ENCODE assay signal across 8 cellular contexts in genomic region chr7:148914208-148914777, GRCh38. TPM values are rescaled to one million over a fixed set of nuclear protein-coding genes. Genes with fewer than 3 reads are reported as not detected.
DNase-seq lines count a peak whose midpoint lies in the region; ATAC-seq and TF ChIP-seq lines count a peak whose summit lies in the region.

No MANE protein-coding gene starts in this region.

- no peak overlapping the region for H2AFZ ChIP-seq in GM23338

- H3K79me2 ChIP-seq in GM23338 (replicated peaks; ENCODE audit: insufficient read depth), result no peaks in the 10 kb centered on the region

- POLR2A ChIA-PET in naive thymus-derived CD4-positive, alpha-beta T cell (lab: Charles Lee), result interaction anchor here (1.1 to 2.5 kb wide), 4 partner anchors 10 to 27 kb away, joined by 3 to 17 read pairs (median 4); no protein-coding TSS in a partner anchor

- peaks cover 11% of the 10 kb centered on the region for H3K4me1 Mint-ChIP-seq in Calu3 (ENCODE audit: low read depth, unreplicated experiment)
- H3K4me1 Mint-ChIP-seq in activated T-helper 17 cell treated with anti-CD3 and anti-CD28 coated beads, Interleukin-2, amount 50 U/mL, for 72 hours, result peaks cover 30% of the 10 kb centered on the region
- H3K4me1 Mint-ChIP-seq in naive thymus-derived CD4-positive, alpha-beta T cell, result peaks cover 44 to 73% (median 63%) of the 10 kb centered on the region in 7 donors
- peaks cover 16% of the 10 kb centered on the region for H3K4me1 Mint-ChIP-seq in GM23338

- H3K4me3 ChIP-seq in naive thymus-derived CD4-positive, alpha-beta T cell (ENCODE audit: low read length), result no peak overlapping the region
- no peak overlapping the region for H3K4me3 ChIP-seq in GM23338

- no TSS peak for BruUV-seq in Calu3 (replicated peaks; lab: Mats Ljungman, UMichigan)

- no peak overlapping the region for H3K4me2 ChIP-seq in GM23338

- ATAC-seq in GM21717 (IDR thresholded peaks at IDR 0.05; ENCODE audit: unreplicated experiment) (peak; percentile 54), GM23338 (no peak)
- peak; percentile 77 for ATAC-seq in activated T-helper 17 cell treated with anti-CD3 and anti-CD28 coated beads, Interleukin-2, amount 50 U/mL, for 72 hours (replicated peaks)
- ATAC-seq in naive thymus-derived CD4-positive, alpha-beta T cell, result no peak

- H3K9me3 Mint-ChIP-seq in Calu3 (ENCODE audit: low read depth, unreplicated experiment), result no peaks in the 10 kb centered on the region
- no peaks in the 10 kb centered on the region for H3K9me3 Mint-ChIP-seq in activated T-helper 17 cell treated with anti-CD3 and anti-CD28 coated beads, Interleukin-2, amount 50 U/mL, for 72 hours
- no peaks in the 10 kb centered on the region for H3K9me3 Mint-ChIP-seq in naive thymus-derived CD4-positive, alpha-beta T cell
- no peaks in the 10 kb centered on the region for H3K9me3 Mint-ChIP-seq in GM23338

- H3K9me3 ChIP-seq in naive thymus-derived CD4-positive, alpha-beta T cell (ENCODE audit: control insufficient read depth in 2 of 3, low read length in 3 of 3), result no peaks in the 10 kb centered on the region

- peaks cover 39 to 45% of the 10 kb centered on the region in 2 donors for H3K4me1 ChIP-seq in naive thymus-derived CD4-positive, alpha-beta T cell (ENCODE audit: control insufficient read depth in 2 of 2, insufficient read depth in 2 of 2, low read length in 2 of 2)
- H3K4me1 ChIP-seq in GM23338 (ENCODE audit: insufficient read depth), result peaks cover 1% of the 10 kb centered on the region; the same call in 1 of the 2 replicates

- peak overlapping the region; percentile 55 for H3K4me3 Mint-ChIP-seq in Calu3 (ENCODE audit: low read depth, unreplicated experiment)
- H3K4me3 Mint-ChIP-seq in activated T-helper 17 cell treated with anti-CD3 and anti-CD28 coated beads, Interleukin-2, amount 50 U/mL, for 72 hours, result peak overlapping the region; percentile 79
- H3K4me3 Mint-ChIP-seq in naive thymus-derived CD4-positive, alpha-beta T cell, result peak overlapping the region; percentile 34 to 84 (median 74)
- H3K4me3 Mint-ChIP-seq in GM23338, result no peak overlapping the region

- no peaks in the 10 kb centered on the region for H4K20me1 ChIP-seq in GM23338 (replicated peaks; ENCODE audit: insufficient read depth)

- CTCF ChIA-PET in Calu3 (lab: Charles Lee), result interaction anchor here (0.6 to 1.9 kb wide), 4 partner anchors 17 to 190 kb away, joined by 3 to 12 read pairs (median 6); no protein-coding TSS in a partner anchor
- CTCF ChIA-PET in naive thymus-derived CD4-positive, alpha-beta T cell (lab: Charles Lee), result interaction anchor here (0.6 kb wide), 1 partner anchor 10 kb away, joined by 3 read pairs; no protein-coding TSS in a partner anchor

- DNase-seq in Calu3 (peak; percentile 45), M059J (ENCODE audit: low read depth) (peak; percentile 76), Ammon's horn (ENCODE audit: low spot score) (no peak), GM23338 (ENCODE audit: low spot score) (no peak), Kasumi-1 (lab: John Stamatoyannopoulos, UW) (no peak)
- peak in 2 of 9 donors; percentile 17 to 77 for DNase-seq in naive thymus-derived CD4-positive, alpha-beta T cell

- H3F3A ChIP-seq in GM23338 (replicated peaks; ENCODE audit: low read depth), result no peaks in the 10 kb centered on the region

- H3K9me2 ChIP-seq in GM23338 (ENCODE audit: insufficient read depth), result no peaks in the 10 kb centered on the region

- H3K36me3 Mint-ChIP-seq in Calu3 (ENCODE audit: insufficient read depth, unreplicated experiment) (no peaks in the 10 kb centered on the region), GM23338 (ENCODE audit: low read depth) (no peaks in the 10 kb centered on the region)
- peaks cover 8% of the 10 kb centered on the region for H3K36me3 Mint-ChIP-seq in activated T-helper 17 cell treated with anti-CD3 and anti-CD28 coated beads, Interleukin-2, amount 50 U/mL, for 72 hours (ENCODE audit: low read depth)
- no peaks in the 10 kb centered on the region for H3K36me3 Mint-ChIP-seq in naive thymus-derived CD4-positive, alpha-beta T cell

- H3K27me3 ChIP-seq in naive thymus-derived CD4-positive, alpha-beta T cell (ENCODE audit: control insufficient read depth in 2 of 2, insufficient read depth in 2 of 2, low read length in 2 of 2), result no peaks in the 10 kb centered on the region
- no peaks in the 10 kb centered on the region for H3K27me3 ChIP-seq in GM23338 (ENCODE audit: insufficient read depth)

- peak overlapping the region; percentile 70 for H3K27ac Mint-ChIP-seq in Calu3 (ENCODE audit: unreplicated experiment)
- H3K27ac Mint-ChIP-seq in activated T-helper 17 cell treated with anti-CD3 and anti-CD28 coated beads, Interleukin-2, amount 50 U/mL, for 72 hours, result peak overlapping the region; percentile 88
- peak overlapping the region in 8 of 9 donors; percentile 62 to 89 (median 81) for H3K27ac Mint-ChIP-seq in naive thymus-derived CD4-positive, alpha-beta T cell
- no peak overlapping the region; the same call in 1 of the 2 replicates for H3K27ac Mint-ChIP-seq in GM23338

- H3K27ac ChIP-seq in naive thymus-derived CD4-positive, alpha-beta T cell (ENCODE audit: low read depth, low read length), result peak overlapping the region; percentile 60
- no peak overlapping the region for H3K27ac ChIP-seq in GM23338 (ENCODE audit: low read depth)

- H3K27me3 Mint-ChIP-seq in Calu3 (ENCODE audit: unreplicated experiment) (peaks cover 7% of the 10 kb centered on the region), GM23338 (ENCODE audit: insufficient read depth, low read depth, poor library complexity) (peaks cover 2% of the 10 kb centered on the region)
- no peaks in the 10 kb centered on the region for H3K27me3 Mint-ChIP-seq in activated T-helper 17 cell treated with anti-CD3 and anti-CD28 coated beads, Interleukin-2, amount 50 U/mL, for 72 hours
- H3K27me3 Mint-ChIP-seq in naive thymus-derived CD4-positive, alpha-beta T cell, result no peaks in the 10 kb centered on the region

- no peak for TF ChIP-seq CTCF in Calu3 (IDR thresholded peaks at IDR 0.05; ENCODE audit: unreplicated experiment)
- TF ChIP-seq CTCF in GM23338 (conservative IDR thresholded peaks at IDR 0.05; ENCODE audit: low read depth in 2 of 2), result no peak

- intact Hi-C loops in Calu3 (cut with micrococcal nuclease; ENCODE audit: unreplicated experiment), result no loop called here
- intact Hi-C loops in naive thymus-derived CD4-positive, alpha-beta T cell (cut with micrococcal nuclease), result loop anchor here in 1 of 2 donors (1.0 kb wide), 1 partner anchor 12 kb away; no protein-coding TSS in a partner anchor

- H3K36me3 ChIP-seq in naive thymus-derived CD4-positive, alpha-beta T cell (ENCODE audit: control insufficient read depth in 2 of 3, insufficient read depth in 3 of 3, low read length in 3 of 3), result no peaks in the 10 kb centered on the region
- no peaks in the 10 kb centered on the region for H3K36me3 ChIP-seq in GM23338 (ENCODE audit: insufficient read depth)

TF ChIP-seq in GM23338, 12 proteins besides CTCF, POLR2A, EP300 and RAD21 (continues in another document):
- no peak for TF ChIP-seq STAT1 (IDR thresholded peaks at IDR 0.05; ENCODE audit: unreplicated experiment)
- TF ChIP-seq JUNB (IDR thresholded peaks at IDR 0.05; ENCODE audit: unreplicated experiment), result no peak
- no peak for TF ChIP-seq ZNF331 (CRISPR knock-in tag; IDR thresholded peaks at IDR 0.05; ENCODE audit: low read depth)
- no peak for TF ChIP-seq EZH2 (IDR thresholded peaks at IDR 0.05; ENCODE audit: low read depth, unreplicated experiment)
- TF ChIP-seq, protein P1, sequence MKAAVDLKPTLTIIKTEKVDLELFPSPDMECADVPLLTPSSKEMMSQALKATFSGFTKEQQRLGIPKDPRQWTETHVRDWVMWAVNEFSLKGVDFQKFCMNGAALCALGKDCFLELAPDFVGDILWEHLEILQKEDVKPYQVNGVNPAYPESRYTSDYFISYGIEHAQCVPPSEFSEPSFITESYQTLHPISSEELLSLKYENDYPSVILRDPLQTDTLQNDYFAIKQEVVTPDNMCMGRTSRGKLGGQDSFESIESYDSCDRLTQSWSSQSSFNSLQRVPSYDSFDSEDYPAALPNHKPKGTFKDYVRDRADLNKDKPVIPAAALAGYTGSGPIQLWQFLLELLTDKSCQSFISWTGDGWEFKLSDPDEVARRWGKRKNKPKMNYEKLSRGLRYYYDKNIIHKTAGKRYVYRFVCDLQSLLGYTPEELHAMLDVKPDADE (IDR thresholded peaks at IDR 0.05), result no peak
- TF ChIP-seq CREB1 (CRISPR knock-in tag; IDR thresholded peaks at IDR 0.05; ENCODE audit: low read depth), result no peak
- no peak for TF ChIP-seq NANOG (IDR thresholded peaks at IDR 0.05; ENCODE audit: borderline replicate concordance)
- no peak for TF ChIP-seq POLR2AphosphoS5 (IDR thresholded peaks at IDR 0.05; ENCODE audit: low read depth)

RNA-seq across cellular contexts. Expression of gene EZH2, which starts 30.2 kb away (rescaled TPM):
- 40.2 and 46.5 TPM in 2 replicates for total RNA-seq in Calu3 (2022)
- total RNA-seq in M059J (2014; rRNA removed; shearing (Covaris generic)), result 19.5 and 37.1 TPM in 2 replicates
- total RNA-seq in activated T-helper 17 cell treated with anti-CD3 and anti-CD28 coated beads, Interleukin-2, amount 50 U/mL, for 72 hours, result 10 to 100 TPM; 73.2 to 77.5 TPM
- 10 to 100 TPM in 3 of 5 experiments, 1 to 10 TPM in 2; 7.2 to 73.3 (median 18.9) TPM for total RNA-seq in naive thymus-derived CD4-positive, alpha-beta T cell
- polyA plus RNA-seq in naive thymus-derived CD4-positive, alpha-beta T cell, result 1 to 10 TPM; 2.2 to 2.4 TPM
- total RNA-seq in GM23338 (2014; rRNA removed; shearing (Covaris generic)), result 25.6 and 33.9 TPM in 2 replicates
- polyA plus RNA-seq in GM23338 (2016; fragmentation: Nextera tagmentation; extraction: Ambion mirVana), result 32.5 and 38.6 TPM in 2 replicates

Comparison
In these comparisons a context has a peak if more than half of its experiments do, and no peak if none do; other contexts are left out.
1. DNase-seq: peak in Calu3 (single experiment) and M059J (single experiment); none in Ammon's horn (single experiment), GM23338 (single experiment) and Kasumi-1 (0 of 2).
2. ATAC-seq: peak in GM21717 (single experiment) and activated T-helper 17 cell treated with anti-CD3 and anti-CD28 coated beads, Interleukin-2, amount 50 U/mL, for 72 hours (single experiment); none in naive thymus-derived CD4-positive, alpha-beta T cell (single experiment) and GM23338 (single experiment).